7 cellular contexts compared by ENCODE assay signal in the genomic region with DNA sequence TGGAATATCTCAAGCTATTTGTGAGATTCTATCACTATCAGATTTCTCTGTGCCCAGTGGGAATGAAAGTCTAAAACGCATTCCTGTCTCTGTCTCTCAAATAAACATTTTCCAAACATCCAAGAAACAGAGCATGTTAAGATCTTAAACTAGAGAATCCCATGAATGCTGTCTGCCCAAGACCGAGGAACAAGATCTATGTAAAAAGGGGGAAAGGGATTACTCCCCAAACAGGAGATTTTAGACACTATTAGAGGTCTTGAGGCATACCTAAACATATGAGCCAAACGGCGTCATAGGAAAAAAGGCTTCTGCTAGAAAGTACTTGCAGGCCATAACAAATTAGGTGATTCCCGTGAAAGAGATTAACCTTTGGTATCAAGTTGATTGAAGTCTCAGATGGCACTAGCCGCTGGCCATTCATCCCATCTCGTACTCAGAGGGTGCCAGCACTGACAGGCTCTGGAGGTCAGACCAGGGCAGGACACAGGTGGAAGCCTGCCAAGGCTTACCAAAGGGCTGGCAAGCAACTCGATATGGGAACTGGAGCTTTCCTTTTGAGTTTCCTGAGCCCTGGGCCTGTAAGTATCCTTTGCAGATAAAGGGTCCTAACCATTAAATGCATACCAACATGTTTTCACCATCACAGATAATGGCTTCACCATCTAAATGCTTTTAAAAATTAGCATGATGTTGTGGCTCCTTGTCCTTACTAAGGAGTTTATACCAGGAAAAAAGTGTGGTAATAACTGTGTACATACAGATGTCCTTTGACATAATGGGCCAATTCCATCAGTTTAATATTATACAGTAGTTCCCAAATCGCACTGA.
DNase-seq lines count a peak whose midpoint lies in the region; ATAC-seq and TF ChIP-seq lines count a peak whose summit lies in the region.

No MANE protein-coding gene starts in this region.

- no peak for TF ChIP-seq CTCF in fibroblast of mammary gland (conservative IDR thresholded peaks at IDR 0.05; ENCODE audit: control insufficient read depth, insufficient read depth, low read depth, low read length)

- no peaks in the 10 kb centered on the region for H3K36me3 ChIP-seq in urinary bladder (ENCODE audit: insufficient read depth)

- H3K4me1 ChIP-seq in urinary bladder (ENCODE audit: insufficient read depth), result no peaks in the 10 kb centered on the region

- WGBS in urinary bladder, result 29% methylated on average over 9 of the region's 9 CpGs

- DNase-seq in RPMI7951 (ENCODE audit: low read depth), result peak; percentile 75
- peak; percentile 69 for DNase-seq in fibroblast of mammary gland (ENCODE audit: low read depth)
- peak; percentile 67 for DNase-seq in midbrain (lab: John Stamatoyannopoulos, UW)
- DNase-seq in NCI-H1694 treated with DMSO at 0.1 percent for 48 hours (lab: John Stamatoyannopoulos, UW), result no peak

- peak overlapping the region; percentile 25 for H3K27ac ChIP-seq in urinary bladder (ENCODE audit: low read depth)

- H3K4me3 ChIP-seq in fibroblast of mammary gland (ENCODE audit: control insufficient read depth, low read depth, low read length) (no peak overlapping the region), urinary bladder (ENCODE audit: low read depth, low read length) (no peak overlapping the region)

- ATAC-seq in HG03354 (IDR thresholded peaks at IDR 0.05; ENCODE audit: poor library complexity, severe bottlenecking, unreplicated experiment) (no peak), HG03378 (IDR thresholded peaks at IDR 0.05; ENCODE audit: unreplicated experiment) (no peak)
